1 cellular context compared by ENCODE assay signal in genomic region chr16:85688586-85689284, GRCh38.
TF ChIP-seq lines count a peak whose summit lies in the region.

Gene GINS2, minus strand, starts transcription at chr16:85688954. Its CDS starts 56 bp downstream, at chr16:85688898.

TF ChIP-seq in K562, 482 proteins besides CTCF, POLR2A, EP300 and RAD21 (continued from another document and continues in another):
- TF ChIP-seq UBTF (IDR thresholded peaks at IDR 0.05; ENCODE audit: borderline replicate concordance in 1 of 2, low read depth in 2 of 2, low read length in 2 of 2) (no peak; a peak in 1 of 4 replicates), MCM7 (IDR thresholded peaks at IDR 0.05) (no peak), TAF7 (tag; IDR thresholded peaks at IDR 0.05) (no peak), NR3C1 (CRISPR knock-in tag; IDR thresholded peaks at IDR 0.05) (no peak), SRSF7 (optimal IDR thresholded peaks at IDR 0.05; ENCODE audit: low read depth, low read length) (no peak), MED1 (CRISPR knock-in tag; IDR thresholded peaks at IDR 0.05; ENCODE audit: borderline replicate concordance) (no peak), XRCC5 (IDR thresholded peaks at IDR 0.05; ENCODE audit: low read depth, low read length) (no peak), IFI16 (CRISPR knock-in tag; IDR thresholded peaks at IDR 0.05) (no peak), RFX1 (IDR thresholded peaks at IDR 0.05) (no peak), SIX5 (IDR thresholded peaks at IDR 0.05; ENCODE audit: borderline replicate concordance in 1 of 2, insufficient read depth in 1 of 2, low read depth in 1 of 2, low read length in 2 of 2) (no peak), CEBPZ (IDR thresholded peaks at IDR 0.05; ENCODE audit: borderline replicate concordance, low read depth, low read length) (peak; percentile 53; the same call in 1 of the 2 replicates), ZNF668 (CRISPR knock-in tag; IDR thresholded peaks at IDR 0.05) (no peak), ZNF592 (IDR thresholded peaks at IDR 0.05) (no peak; the same call in 1 of the 2 replicates), ZNF766 (CRISPR knock-in tag; conservative IDR thresholded peaks at IDR 0.05) (no peak), ZNF395 (CRISPR knock-in tag; IDR thresholded peaks at IDR 0.05) (peak; percentile 48; the same call in 1 of the 2 replicates), ATF7 (IDR thresholded peaks at IDR 0.05) (no peak; the same call in 1 of the 2 replicates), TCFL5 (CRISPR knock-in tag; conservative IDR thresholded peaks at IDR 0.05) (no peak), SMAD3 (CRISPR knock-in tag; conservative IDR thresholded peaks at IDR 0.05) (no peak), BRF2 (IDR thresholded peaks at IDR 0.05; ENCODE audit: borderline replicate concordance, insufficient read depth, insufficient read length) (no peak), RFX5 (IDR thresholded peaks at IDR 0.05; ENCODE audit: low read depth, low read length) (no peak), NFXL1 (CRISPR knock-in tag; IDR thresholded peaks at IDR 0.05) (no peak), CREB3 (tag; conservative IDR thresholded peaks at IDR 0.05; ENCODE audit: low read depth) (no peak), POLR2AphosphoS5 (IDR thresholded peaks at IDR 0.05; ENCODE audit: control insufficient read depth, insufficient read depth, low read depth, low read length) (peak; percentile 60; the same call in 1 of the 2 replicates), POLR2H (tag; IDR thresholded peaks at IDR 0.05; ENCODE audit: low read depth) (no peak), ZNF324 (CRISPR knock-in tag; IDR thresholded peaks at IDR 0.05) (no peak), ELK1 (CRISPR knock-in tag; IDR thresholded peaks at IDR 0.05) (no peak), POLR2G (IDR thresholded peaks at IDR 0.05; ENCODE audit: low read depth, low read length) (peak; percentile 95), ARHGAP35 (IDR thresholded peaks at IDR 0.05; ENCODE audit: partially characterized antibody) (no peak), ZNF165 (CRISPR knock-in tag; IDR thresholded peaks at IDR 0.05; ENCODE audit: borderline replicate concordance) (no peak), CHD1 (IDR thresholded peaks at IDR 0.05; ENCODE audit: low read length) (no peak), TBP (optimal IDR thresholded peaks at IDR 0.05; ENCODE audit: low read depth, low read length) (peak; percentile 40), ZNF699 (CRISPR knock-in tag; IDR thresholded peaks at IDR 0.05; ENCODE audit: insufficient replicate concordance) (no peak), CTCFL (IDR thresholded peaks at IDR 0.05; ENCODE audit: borderline replicate concordance, insufficient read depth, low read depth, low read length, poor library complexity, severe bottlenecking) (no peak), TCF3 (CRISPR knock-in tag; IDR thresholded peaks at IDR 0.05) (no peak), LARP7 (IDR thresholded peaks at IDR 0.05) (no peak), CREB5 (CRISPR knock-in tag; IDR thresholded peaks at IDR 0.05) (no peak), ZNF431 (CRISPR knock-in tag; IDR thresholded peaks at IDR 0.05) (no peak), CCAR2 (IDR thresholded peaks at IDR 0.05; ENCODE audit: low read depth, low read length) (no peak), CBFA2T2 (conservative IDR thresholded peaks at IDR 0.05) (no peak), FUS (optimal IDR thresholded peaks at IDR 0.05; ENCODE audit: low read depth, low read length) (no peak), ESRRB (CRISPR knock-in tag; IDR thresholded peaks at IDR 0.05; ENCODE audit: borderline replicate concordance) (no peak), ETS1 (conservative IDR thresholded peaks at IDR 0.05; ENCODE audit: control insufficient read depth, low read depth, low read length) (0 out of 2 replicates have a peak, but pooled peaks have one; percentile 15)
